In genomic region chr12:50572275-50572674, GRCh38 we compare ENCODE assay signal across 9 cellular contexts.
A peak's percentile ranks its signal among the peaks of the same experiment; 100 is the strongest.
DNase-seq lines count a peak whose midpoint lies in the region; ATAC-seq and TF ChIP-seq lines count a peak whose summit lies in the region.
"Had no signal": no experiment of that assay in that cellular context is flagged by ENCODE, and none has a peak within 500 bp of the region (broad histone marks: within the 10 kb centered on the region; RNA-seq: fewer than 3 reads in every experiment).

No MANE protein-coding gene starts in this region.

- peaks cover 0 to 4% (median 0%) of the 10 kb centered on the region in 5 donors for H3K36me3 Mint-ChIP-seq in naive thymus-derived CD4-positive, alpha-beta T cell

- H3K4me3 Mint-ChIP-seq in naive thymus-derived CD4-positive, alpha-beta T cell: no peak overlapping the region

- H3K36me3 ChIP-seq in naive thymus-derived CD4-positive, alpha-beta T cell (ENCODE audit: control insufficient read depth in 2 of 3, insufficient read depth in 3 of 3, low read length in 3 of 3): no peaks in the 10 kb centered on the region

- POLR2A ChIA-PET in naive thymus-derived CD4-positive, alpha-beta T cell (lab: Charles Lee): no interaction called here

- H3K4me3 ChIP-seq in AG09309 (ENCODE audit: control insufficient read depth, low read depth, low read length): no peak overlapping the region
- no peak overlapping the region for H3K4me3 ChIP-seq in epithelial cell of esophagus (ENCODE audit: low read length)
- H3K4me3 ChIP-seq in naive thymus-derived CD4-positive, alpha-beta T cell (ENCODE audit: low read length): no peak overlapping the region

- H3K27ac ChIP-seq in naive thymus-derived CD4-positive, alpha-beta T cell (ENCODE audit: low read depth, low read length): no peak overlapping the region

- intact Hi-C loops in naive thymus-derived CD4-positive, alpha-beta T cell (cut with micrococcal nuclease): loop anchor here in 1 of 2 donors (5.0 kb wide), 1 partner anchor 45 kb away; no protein-coding TSS in a partner anchor

- H3K4me1 Mint-ChIP-seq in naive thymus-derived CD4-positive, alpha-beta T cell: peaks cover 29 to 59% (median 48%) of the 10 kb centered on the region in 7 donors

- H3K27me3 ChIP-seq in naive thymus-derived CD4-positive, alpha-beta T cell (ENCODE audit: control insufficient read depth in 2 of 2, insufficient read depth in 2 of 2, low read length in 2 of 2): no peaks in the 10 kb centered on the region

- H3K27ac Mint-ChIP-seq in naive thymus-derived CD4-positive, alpha-beta T cell: peak overlapping the region in 4 of 9 donors; percentile 12 to 81 (median 54)

- H3K27me3 Mint-ChIP-seq in naive thymus-derived CD4-positive, alpha-beta T cell: no peaks in the 10 kb centered on the region

- peak; percentile 85 for DNase-seq in AG09309 (ENCODE audit: low read depth)
- DNase-seq in NOMO-1 (lab: John Stamatoyannopoulos, UW; ENCODE audit: unreplicated experiment in 2 of 2): peak; percentile 87 to 97
- peak; percentile 87 for DNase-seq in epithelial cell of esophagus (ENCODE audit: low read depth)
- no peak for DNase-seq in naive thymus-derived CD4-positive, alpha-beta T cell
- DNase-seq in NCI-H2029 (lab: John Stamatoyannopoulos, UW): no peak
- DNase-seq in GOT3 (lab: John Stamatoyannopoulos, UW): no peak
- DNase-seq: NCI-H446 had no signal

- no peaks in the 10 kb centered on the region for H3K9me3 Mint-ChIP-seq in naive thymus-derived CD4-positive, alpha-beta T cell

- H3K9me3 ChIP-seq in naive thymus-derived CD4-positive, alpha-beta T cell (ENCODE audit: control insufficient read depth in 2 of 3, low read length in 3 of 3): no peaks in the 10 kb centered on the region

- CTCF ChIA-PET in naive thymus-derived CD4-positive, alpha-beta T cell (lab: Charles Lee): interaction anchor here (0.7 kb wide), 1 partner anchor 1160 kb away, joined by 3 read pairs; no protein-coding TSS in a partner anchor

- TF ChIP-seq CTCF in AG09309 (IDR thresholded peaks at IDR 0.05; ENCODE audit: control insufficient read depth, insufficient read depth, low read depth, low read length, missing control alignments): no peak
- TF ChIP-seq CTCF in epithelial cell of esophagus (IDR thresholded peaks at IDR 0.05; ENCODE audit: insufficient read depth, low read depth, low read length, missing control alignments): no peak

- peaks cover 0 to 11% of the 10 kb centered on the region in 2 donors for H3K4me1 ChIP-seq in naive thymus-derived CD4-positive, alpha-beta T cell (ENCODE audit: control insufficient read depth in 2 of 2, insufficient read depth in 2 of 2, low read length in 2 of 2)

- ATAC-seq in naive thymus-derived CD4-positive, alpha-beta T cell: peak; percentile 34
- no peak for ATAC-seq in HG03196 (IDR thresholded peaks at IDR 0.05; ENCODE audit: unreplicated experiment)
- no peak for ATAC-seq in GM21526 (IDR thresholded peaks at IDR 0.05; ENCODE audit: low FRiP score, unreplicated experiment)

Comparison
In these comparisons a context has a peak if more than half of its experiments do, and no peak if none do; other contexts are left out.
1. DNase-seq: peak in AG09309 (single experiment), NOMO-1 (2 of 2) and epithelial cell of esophagus (single experiment); none in naive thymus-derived CD4-positive, alpha-beta T cell (0 of 9), NCI-H2029 (single experiment) and GOT3 (single experiment).